In genomic region chr10:123614888-123615287, GRCh38 we compare ENCODE assay signal across 9 cellular contexts. TPM values are rescaled to one million over a fixed set of nuclear protein-coding genes. Genes with fewer than 3 reads are reported as not detected.
A peak's percentile ranks its signal among the peaks of the same experiment; 100 is the strongest.
DNase-seq lines count a peak whose midpoint lies in the region; ATAC-seq, FAIRE-seq and TF ChIP-seq lines count a peak whose summit lies in the region.
"Had no signal": no experiment of that assay in that cellular context is flagged by ENCODE, and none has a peak within 500 bp of the region (broad histone marks: within the 10 kb centered on the region; RNA-seq: fewer than 3 reads in every experiment).

No MANE protein-coding gene starts in this region.

- H3K9me3 ChIP-seq in Panc1 (ENCODE audit: control insufficient read depth, insufficient read depth, low read depth, low read length) (no peaks in the 10 kb centered on the region), kidney (ENCODE audit: control insufficient read depth in 1 of 2, low read length in 2 of 2) (no peaks in the 10 kb centered on the region)

- ATAC-seq in Panc1 = peak; percentile 74; the same call in 1 of the 2 replicates
- ATAC-seq in GM18505 (IDR thresholded peaks at IDR 0.05; ENCODE audit: unreplicated experiment) = no peak

- POLR2A ChIA-PET in Panc1 (lab: Charles Lee) = interaction anchor here (0.5 to 0.6 kb wide), 2 partner anchors 26 to 30 kb away, joined by 3 read pairs; no protein-coding TSS in a partner anchor

- peak; percentile 29 for DNase-seq in GM19239 (ENCODE audit: insufficient read length, low spot score)
- no peak for DNase-seq in Panc1 (ENCODE audit: low read depth, low spot score)
- peak; percentile 79 for DNase-seq in astrocyte of the hippocampus (ENCODE audit: low read depth, low spot score)
- DNase-seq in kidney = peak; percentile 76
- peak; percentile 1 for DNase-seq in stimulated activated CD8-positive, alpha-beta memory T cell treated with anti-CD3 and anti-CD28 coated beads, Interleukin-4, amount 100 ng/mL, for 24 hours (ENCODE audit: low read depth)
- DNase-seq in cerebellum (ENCODE audit: low spot score) = no peak
- no peak for DNase-seq in NCI-H1417 treated with DMSO at 0.1 percent for 48 hours (lab: John Stamatoyannopoulos, UW)

- intact Hi-C loops in Panc1 (cut with micrococcal nuclease; ENCODE audit: unreplicated experiment) (no loop called here), kidney (cut with DNase I) (no loop called here)

- TF ChIP-seq POLR2A in GM18505 (IDR thresholded peaks at IDR 0.05; ENCODE audit: borderline replicate concordance, extremely low read depth, insufficient read depth, insufficient read length) = no peak

- FAIRE-seq in GM19239 (lab: Jason Lieb, UNC) (no peak), kidney (lab: Jason Lieb, UNC) (no peak)
- FAIRE-seq: frontal cortex had no signal

- H3K4me3 ChIP-seq in Panc1 (ENCODE audit: low read depth in 2 of 2, low read length in 2 of 2) (no peak overlapping the region), kidney (ENCODE audit: low read length in 2 of 2) (no peak overlapping the region)

- peaks cover 3% of the 10 kb centered on the region; the same call in 1 of the 2 replicates for H3K27me3 ChIP-seq in Panc1 (ENCODE audit: control insufficient read depth, insufficient read depth, low read length)

- TF ChIP-seq CTCF in Panc1 (IDR thresholded peaks at IDR 0.05) = no peak
- TF ChIP-seq CTCF in kidney (IDR thresholded peaks at IDR 0.05; ENCODE audit: borderline replicate concordance, extremely low read depth, insufficient read depth) = no peak

- no peak overlapping the region for H3K9ac ChIP-seq in kidney (ENCODE audit: low read length in 2 of 2)

- in situ Hi-C loops in Panc1 (cut with HindIII; ENCODE audit: low pct_unique_long_range_greater_than_20kb, low sequenced_read_pairs) = no loop called here

- no peaks in the 10 kb centered on the region for H3K4me1 ChIP-seq in Panc1 (ENCODE audit: control insufficient read depth, insufficient read depth, low read length)
- no peaks in the 10 kb centered on the region for H3K4me1 ChIP-seq in kidney (ENCODE audit: control insufficient read depth in 1 of 2, insufficient read depth in 1 of 2, low read depth in 1 of 2, low read length in 2 of 2)

- no peak overlapping the region for H3K27ac ChIP-seq in Panc1 (ENCODE audit: low read length)
- H3K27ac ChIP-seq in kidney (ENCODE audit: low read depth in 2 of 2, low read length in 2 of 2) = no peak overlapping the region

- CTCF ChIA-PET in Panc1 (lab: Charles Lee) = interaction anchor here (0.6 kb wide), 1 partner anchor 23 kb away, joined by 4 read pairs; no protein-coding TSS in a partner anchor

- BruUV-seq in Panc1 (replicated peaks; lab: Mats Ljungman, UMichigan) = no TSS peak

- H3K36me3 ChIP-seq in Panc1 (ENCODE audit: control insufficient read depth, insufficient read depth, low read length) = no peaks in the 10 kb centered on the region
- H3K36me3 ChIP-seq in kidney (ENCODE audit: control insufficient read depth in 1 of 2, insufficient read depth in 2 of 2, low read length in 2 of 2) = no peaks in the 10 kb centered on the region

RNA-seq across cellular contexts. Expression of gene GPR26, which starts 51.3 kb away (rescaled TPM):
- total RNA-seq in Panc1 (2021; ENCODE audit: unreplicated experiment) (not detected), kidney (not detected), cerebellum (12.0 TPM)
- not detected for polyA plus RNA-seq in Panc1 (2012; ENCODE audit: insufficient read length)
- not detected for polyA plus RNA-seq in kidney (ENCODE audit: insufficient read depth, low read depth, low replicate concordance)

Comparison
In these comparisons a context has a peak if more than half of its experiments do, and no peak if none do; other contexts are left out.
1. DNase-seq: peak in GM19239 (single experiment), astrocyte of the hippocampus (single experiment), kidney (single experiment) and stimulated activated CD8-positive, alpha-beta memory T cell treated with anti-CD3 and anti-CD28 coated beads, Interleukin-4, amount 100 ng/mL, for 24 hours (single experiment); none in Panc1 (single experiment), cerebellum (single experiment) and NCI-H1417 treated with DMSO at 0.1 percent for 48 hours (single experiment).
2. RNA of gene GPR26, which starts 51.3 kb away (total RNA-seq): 12.0 TPM in cerebellum (single experiment); not detected in Panc1 (single experiment) and not detected in kidney (single experiment); every median in the first group is over 10 times any median in the second.